22 cellular contexts compared by ENCODE assay signal in the genomic region with DNA sequence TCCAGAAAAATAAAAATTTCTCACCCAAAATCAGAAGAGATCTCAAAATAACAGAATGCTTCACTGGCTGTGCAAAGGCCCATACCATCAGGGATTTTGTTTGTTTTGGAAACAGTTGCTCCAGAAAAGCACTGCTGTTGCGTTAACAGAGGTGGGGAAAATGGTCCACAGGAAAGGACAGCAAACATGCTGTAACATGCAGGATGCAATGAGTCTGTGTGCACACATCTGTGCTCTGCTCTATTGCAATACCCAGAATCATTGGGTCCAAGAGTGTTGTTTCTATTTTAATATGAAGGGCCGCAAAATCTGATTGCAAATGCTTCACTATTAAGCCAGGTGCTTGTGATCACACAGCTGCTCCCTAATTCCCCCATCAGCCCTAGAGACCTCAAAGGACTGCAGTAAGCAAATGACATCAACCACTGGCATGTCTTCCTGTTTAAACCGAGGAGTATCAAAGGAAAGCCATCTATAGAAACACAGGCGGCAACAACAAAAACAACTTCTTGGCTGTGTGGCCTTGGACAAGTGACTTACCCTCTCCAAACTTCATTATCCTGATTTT.
A peak's percentile ranks its signal among the peaks of the same experiment; 100 is the strongest.
DNase-seq lines count a peak whose midpoint lies in the region; ATAC-seq and TF ChIP-seq lines count a peak whose summit lies in the region.
"Had no signal": no experiment of that assay in that cellular context is flagged by ENCODE, and none has a peak within 500 bp of the region (broad histone marks: within the 10 kb centered on the region; RNA-seq: fewer than 3 reads in every experiment).

No MANE protein-coding gene starts in this region.

- peak; percentile 76 for DNase-seq in MCF 10A (ENCODE audit: unreplicated experiment)
- DNase-seq in breast epithelium (ENCODE audit: low spot score in 2 of 2) = no peak
- DNase-seq in MM.1S = peak; percentile 67
- peak; percentile 26 for DNase-seq in SHP77 treated with DMSO at 0.1 percent for 48 hours (lab: John Stamatoyannopoulos, UW)
- DNase-seq in myocyte (ENCODE audit: low read depth) = peak; percentile 56
- no peak for DNase-seq in A673 (ENCODE audit: low spot score)
- DNase-seq: activated CD4-positive, alpha-beta T cell treated with anti-CD3 and anti-CD28 coated beads, Interleukin-2, amount 10 ng/mL, durations not matched to agents 7 days and 5 days; aorta; DMS153; foreskin melanocyte; KG1; NK-92 treated with Interleukin-12 subunit alpha and Interleukin-12 subunit beta, amount 100 ng/mL, for 24 hours; Peyer's patch; stimulated activated naive CD4-positive, alpha-beta T cell; T-helper 17 cell; WERI-Rb-1 had no signal

- peaks cover 86% of the 10 kb centered on the region for H3K79me2 ChIP-seq in MM.1S (ENCODE audit: low read length)

- no peaks in the 10 kb centered on the region for H3K4me1 ChIP-seq in breast epithelium
- peaks cover 52% of the 10 kb centered on the region for H3K4me1 ChIP-seq in MM.1S (ENCODE audit: low read length)
- no peaks in the 10 kb centered on the region for H3K4me1 ChIP-seq in A673 (ENCODE audit: insufficient read depth, low read length, poor library complexity, severe bottlenecking)
- H3K4me1 ChIP-seq: HAP-1, Peyer's patch had no signal

- no peak overlapping the region for H3K4me3 Mint-ChIP-seq in MCF 10A (ENCODE audit: unreplicated experiment)
- H3K4me3 Mint-ChIP-seq: activated CD4-positive, alpha-beta T cell treated with anti-CD3 and anti-CD28 coated beads, Interleukin-2, amount 10 ng/mL, durations not matched to agents 7 days and 5 days; T-helper 17 cell had no signal

- intact Hi-C loops in MCF 10A (cut with micrococcal nuclease) (no loop called here), breast epithelium (cut with DNase I; ENCODE audit: low total_unique reads) (no loop called here), A673 (cut with micrococcal nuclease; ENCODE audit: unreplicated experiment) (no loop called here)

- H3K4me1 Mint-ChIP-seq in MCF 10A (ENCODE audit: insufficient read depth, unreplicated experiment) = peaks cover 11% of the 10 kb centered on the region
- H3K4me1 Mint-ChIP-seq: activated CD4-positive, alpha-beta T cell treated with anti-CD3 and anti-CD28 coated beads, Interleukin-2, amount 10 ng/mL, durations not matched to agents 7 days and 5 days; T-helper 17 cell had no signal

- TF ChIP-seq CTCF in MCF 10A (IDR thresholded peaks at IDR 0.05; ENCODE audit: unreplicated experiment) (no peak), breast epithelium (IDR thresholded peaks at IDR 0.05) (no peak), MM.1S (IDR thresholded peaks at IDR 0.05; ENCODE audit: low read length) (no peak), A673 (conservative IDR thresholded peaks at IDR 0.05; ENCODE audit: low read depth, low read length) (no peak)

- CTCF ChIA-PET in MCF 10A (lab: Yijun Ruan, JAX) (no interaction called here), A673 (lab: Charles Lee) (no interaction called here)

- no peaks in the 10 kb centered on the region for H3K9me3 Mint-ChIP-seq in MCF 10A (ENCODE audit: unreplicated experiment)
- H3K9me3 Mint-ChIP-seq: activated CD4-positive, alpha-beta T cell treated with anti-CD3 and anti-CD28 coated beads, Interleukin-2, amount 10 ng/mL, durations not matched to agents 7 days and 5 days; activated naive CD4-positive, alpha-beta T cell treated with anti-CD3 and anti-CD28 coated beads, Interleukin-2, amount 50 U/mL, for 72 hours had no signal

- no peak overlapping the region for H2AFZ ChIP-seq in MM.1S (ENCODE audit: low read length)

- H3K27ac Mint-ChIP-seq in MCF 10A (ENCODE audit: low read depth, unreplicated experiment) = no peak overlapping the region
- H3K27ac Mint-ChIP-seq: activated CD4-positive, alpha-beta T cell treated with anti-CD3 and anti-CD28 coated beads, Interleukin-2, amount 10 ng/mL, durations not matched to agents 7 days and 5 days; activated naive CD4-positive, alpha-beta T cell treated with anti-CD3 and anti-CD28 coated beads, Interleukin-2, amount 50 U/mL, for 72 hours; T-helper 17 cell had no signal

- ATAC-seq in HG03439 (IDR thresholded peaks at IDR 0.05; ENCODE audit: unreplicated experiment) = no peak
- ATAC-seq in GM18858 (IDR thresholded peaks at IDR 0.05; ENCODE audit: unreplicated experiment) = no peak
- ATAC-seq: activated naive CD4-positive, alpha-beta T cell treated with anti-CD3 and anti-CD28 coated beads, Interleukin-2, amount 50 U/mL, for 72 hours; T-helper 17 cell had no signal

- no peaks in the 10 kb centered on the region for H3K27me3 Mint-ChIP-seq in MCF 10A (ENCODE audit: insufficient read depth, unreplicated experiment)
- H3K27me3 Mint-ChIP-seq: activated CD4-positive, alpha-beta T cell treated with anti-CD3 and anti-CD28 coated beads, Interleukin-2, amount 10 ng/mL, durations not matched to agents 7 days and 5 days; T-helper 17 cell had no signal

- H3K9ac ChIP-seq in MM.1S (ENCODE audit: low read length) = no peak overlapping the region; the same call in 1 of the 2 replicates

- no peak for TF ChIP-seq POLR2A in breast epithelium (IDR thresholded peaks at IDR 0.05)

- peaks cover 32% of the 10 kb centered on the region for H3F3A ChIP-seq in MM.1S (ENCODE audit: insufficient read depth, low read length)

- H3K27ac ChIP-seq in breast epithelium = no peak overlapping the region
- H3K27ac ChIP-seq in MM.1S (ENCODE audit: low read length) = peak overlapping the region; percentile 89
- H3K27ac ChIP-seq in A673 (ENCODE audit: low read depth, low read length, poor library complexity, severe bottlenecking) = no peak overlapping the region
- H3K27ac ChIP-seq: Peyer's patch, skin epidermis, thoracic aorta had no signal

- no peaks in the 10 kb centered on the region for H3K9me2 ChIP-seq in MM.1S (replicated peaks; ENCODE audit: insufficient read depth, low read length)

- peak overlapping the region; percentile 50 for H3K4me2 ChIP-seq in MM.1S (ENCODE audit: low read depth, low read length)

- H3K36me3 ChIP-seq in breast epithelium (no peaks in the 10 kb centered on the region), MM.1S (replicated peaks; ENCODE audit: insufficient read depth, low read length) (no peaks in the 10 kb centered on the region), A673 (ENCODE audit: insufficient read depth, low read length, poor library complexity, severe bottlenecking) (no peaks in the 10 kb centered on the region)
- H3K36me3 ChIP-seq: HAP-1, Peyer's patch, thoracic aorta had no signal

- no peak overlapping the region for H3K4me3 ChIP-seq in breast epithelium
- peak overlapping the region; percentile 5; the same call in 1 of the 2 replicates for H3K4me3 ChIP-seq in MM.1S (ENCODE audit: low read length)
- no peak overlapping the region for H3K4me3 ChIP-seq in A673 (ENCODE audit: low read depth, low read length, poor library complexity, severe bottlenecking)
- H3K4me3 ChIP-seq: HAP-1, Peyer's patch, skin epidermis, thoracic aorta had no signal

- H3K36me3 Mint-ChIP-seq in MCF 10A (ENCODE audit: insufficient read depth, unreplicated experiment) = peaks cover 12% of the 10 kb centered on the region
- H3K36me3 Mint-ChIP-seq: activated naive CD4-positive, alpha-beta T cell treated with anti-CD3 and anti-CD28 coated beads, Interleukin-2, amount 50 U/mL, for 72 hours had no signal

- H4K20me1 ChIP-seq in MM.1S (ENCODE audit: insufficient read depth, low read length) = no peaks in the 10 kb centered on the region

- BruUV-seq in MCF 10A (replicated peaks; lab: Mats Ljungman, UMichigan) = no TSS peak
- no TSS peak for BruUV-seq in A673 (replicated peaks; lab: Mats Ljungman, UMichigan)

- H3K27me3 ChIP-seq in breast epithelium (no peaks in the 10 kb centered on the region), MM.1S (replicated peaks; ENCODE audit: insufficient read depth, low read length) (no peaks in the 10 kb centered on the region), A673 (replicated peaks; ENCODE audit: insufficient read depth, low read depth, low read length, poor library complexity) (no peaks in the 10 kb centered on the region)
- H3K27me3 ChIP-seq: Peyer's patch had no signal

- H3K9me3 ChIP-seq in breast epithelium (no peaks in the 10 kb centered on the region), MM.1S (replicated peaks; ENCODE audit: insufficient read depth, low read length) (no peaks in the 10 kb centered on the region), A673 (ENCODE audit: low read depth, low read length, poor library complexity, severe bottlenecking) (no peaks in the 10 kb centered on the region)
- H3K9me3 ChIP-seq: HAP-1, Peyer's patch, thoracic aorta had no signal

- POLR2A ChIA-PET in MCF 10A (lab: Yijun Ruan, JAX) = interaction anchor here (0.8 kb wide), 1 partner anchor 23 kb away, joined by 3 read pairs; no protein-coding TSS in a partner anchor
- POLR2A ChIA-PET in A673 (lab: Charles Lee; ENCODE audit: low non-redundant PET) = no interaction called here

Comparison
In these comparisons a context has a peak if more than half of its experiments do, and no peak if none do; other contexts are left out.
1. DNase-seq: peak in MCF 10A (single experiment), MM.1S (single experiment), SHP77 treated with DMSO at 0.1 percent for 48 hours (single experiment) and myocyte (single experiment); none in breast epithelium (0 of 2) and A673 (single experiment).